In genomic region chr2:219645631-219646527, GRCh38 we compare ENCODE assay signal across 10 cellular contexts. TPM values are rescaled to one million over a fixed set of nuclear protein-coding genes. Genes with fewer than 3 reads are reported as not detected.
DNase-seq lines count a peak whose midpoint lies in the region; ATAC-seq and TF ChIP-seq lines count a peak whose summit lies in the region.
"Had no signal": no experiment of that assay in that cellular context is flagged by ENCODE, and none has a peak within 500 bp of the region (broad histone marks: within the 10 kb centered on the region; RNA-seq: fewer than 3 reads in every experiment).

No MANE protein-coding gene starts in this region.

- peak; percentile 66 for DNase-seq in H4 (ENCODE audit: low spot score)
- peak; percentile 77 for DNase-seq in adipocyte (ENCODE audit: low read depth)
- DNase-seq in cardiac septum (ENCODE audit: low spot score), result peak; percentile 68
- no peak for DNase-seq in gastrocnemius medialis
- DNase-seq in stimulated activated CD4-positive, alpha-beta T cell treated with anti-CD3 and anti-CD28 coated beads, Interleukin-4, amount 100 ng/mL, for 4 hours, result no peak
- no peak for DNase-seq in NCI-H2029 (lab: John Stamatoyannopoulos, UW)
- DNase-seq in NCI-H446 (lab: John Stamatoyannopoulos, UW), result no peak
- DNase-seq: activated T-cell treated with anti-CD3 and anti-CD28 coated beads, Interleukin-2, amount 50 U/mL, for 48 hours; hippocampal formation had no signal

- H3K4me1 ChIP-seq in adipocyte (ENCODE audit: control insufficient read depth, insufficient read depth, low read length) (peaks cover 44% of the 10 kb centered on the region), gastrocnemius medialis (peaks cover 27 to 40% of the 10 kb centered on the region in 2 donors)

- H3K4me3 ChIP-seq in adipocyte (ENCODE audit: low read length), result no peak overlapping the region
- no peak overlapping the region for H3K4me3 ChIP-seq in gastrocnemius medialis

- in situ Hi-C loops in gastrocnemius medialis (cut with MboI; ENCODE audit: low sequenced_read_pairs in 4 of 4), result loop anchor here in 1 of 4 donors (10.0 kb wide), 1 partner anchor 111 kb away; no protein-coding TSS in a partner anchor

- no peak for TF ChIP-seq CTCF in gastrocnemius medialis (IDR thresholded peaks at IDR 0.05 in 4 of 5, conservative IDR thresholded peaks at IDR 0.05 in 1 of 5)

- intact Hi-C loops in cardiac septum (cut with DNase I) (loop anchor here (1.0 to 2.0 kb wide), 3 partner anchors 15 to 76 kb away; no protein-coding TSS in a partner anchor), gastrocnemius medialis (cut with DNase I; ENCODE audit: low total_unique reads) (no loop called here)

- H3K27ac ChIP-seq in gastrocnemius medialis, result peak overlapping the region; percentile 68 to 87 (median 82)

- TF ChIP-seq POLR2A in gastrocnemius medialis (IDR thresholded peaks at IDR 0.05), result no peak

- no peaks in the 10 kb centered on the region for H3K27me3 ChIP-seq in adipocyte (replicated peaks; ENCODE audit: control insufficient read depth, insufficient read depth, low read length)
- H3K27me3 ChIP-seq in gastrocnemius medialis, result no peaks in the 10 kb centered on the region

- ATAC-seq in gastrocnemius medialis, result no peak
- ATAC-seq in activated CD4-positive, CD25-positive, alpha-beta regulatory T cell treated with anti-CD3 and anti-CD28 coated beads, Interleukin-2, amount 50 U/mL, for 24 hours, result no peak

- H3K36me3 ChIP-seq in adipocyte (ENCODE audit: control insufficient read depth, insufficient read depth, low read length, severe bottlenecking) (no peaks in the 10 kb centered on the region), gastrocnemius medialis (no peaks in the 10 kb centered on the region)

- peak overlapping the region; percentile 22 for H3K9ac ChIP-seq in adipocyte (ENCODE audit: low read length)

- H3K9me3 ChIP-seq in adipocyte (ENCODE audit: control insufficient read depth, low read length) (no peaks in the 10 kb centered on the region), gastrocnemius medialis (no peaks in the 10 kb centered on the region)

RNA-seq across cellular contexts. Expression of gene SLC4A3, which starts 18.4 kb away (rescaled TPM):
- 2.3 and 2.9 TPM in 2 replicates for total RNA-seq in H4 (2014; rRNA removed; shearing (Covaris generic))
- total RNA-seq in cardiac septum (396 TPM), gastrocnemius medialis (under 1 TPM in 3 of 4 donors, not detected in 1; 0.25 to 0.35 (median 0.29) TPM)

RNA-seq across cellular contexts. Expression of gene STK11IP, which starts 48.2 kb away (rescaled TPM):
- 5.4 and 8.7 TPM in 2 replicates for total RNA-seq in H4 (2014; rRNA removed; shearing (Covaris generic))
- total RNA-seq in cardiac septum (20.2 TPM), gastrocnemius medialis (1 to 10 TPM; 5.4 to 7.5 (median 6.5) TPM)

Comparison
In these comparisons a context has a peak if more than half of its experiments do, and no peak if none do; other contexts are left out.
1. DNase-seq: peak in H4 (single experiment), adipocyte (single experiment) and cardiac septum (single experiment); none in gastrocnemius medialis (0 of 2), stimulated activated CD4-positive, alpha-beta T cell treated with anti-CD3 and anti-CD28 coated beads, Interleukin-4, amount 100 ng/mL, for 4 hours (0 of 2), NCI-H2029 (single experiment) and NCI-H446 (0 of 2).
2. RNA of gene SLC4A3, which starts 18.4 kb away (total RNA-seq): 396 TPM in cardiac septum (single experiment); 2.3 to 2.9 TPM in H4 and 0.25 to 0.35 TPM in gastrocnemius medialis; every median in the first group is over 100 times any median in the second.